ENCODE assay signal across 8 cellular contexts in genomic region chr22:41976070-41976901, GRCh38. TPM values are rescaled to one million over a fixed set of nuclear protein-coding genes. Genes with fewer than 3 reads are reported as not detected.
DNase-seq lines count a peak whose midpoint lies in the region; ATAC-seq and TF ChIP-seq lines count a peak whose summit lies in the region.

No MANE protein-coding gene starts in this region.

- DNase-seq in COLO668 (lab: John Stamatoyannopoulos, UW; ENCODE audit: unreplicated experiment), result peak; percentile 77
- peak; percentile 62 for DNase-seq in LoVo (ENCODE audit: low spot score)
- DNase-seq in activated CD8-positive, alpha-beta T cell treated with anti-CD3 and anti-CD28 coated beads, Interleukin-2, amount 10 ng/mL, durations not matched to agents 7 days and 5 days, result peak; percentile 38
- DNase-seq in natural killer cell, result peak; percentile 22
- peak; percentile 77 for DNase-seq in type B pancreatic cell (ENCODE audit: extremely low spot score, unreplicated experiment)
- no peak for DNase-seq in foreskin melanocyte

- H3K27me3 ChIP-seq in endocrine pancreas (ENCODE audit: control insufficient read depth, insufficient read depth, low read length), result no peaks in the 10 kb centered on the region

- peaks cover 5% of the 10 kb centered on the region for H3K4me1 Mint-ChIP-seq in activated CD8-positive, alpha-beta T cell treated with anti-CD3 and anti-CD28 coated beads, Interleukin-2, amount 10 ng/mL, durations not matched to agents 7 days and 5 days (ENCODE audit: low read depth)
- H3K4me1 Mint-ChIP-seq in natural killer cell, result peaks cover 6 to 10% of the 10 kb centered on the region in 2 donors
- peaks cover 4% of the 10 kb centered on the region for H3K4me1 Mint-ChIP-seq in type B pancreatic cell (ENCODE audit: unreplicated experiment)

- H3K9me3 Mint-ChIP-seq in activated CD8-positive, alpha-beta T cell treated with anti-CD3 and anti-CD28 coated beads, Interleukin-2, amount 10 ng/mL, durations not matched to agents 7 days and 5 days (ENCODE audit: insufficient read depth), result no peaks in the 10 kb centered on the region
- H3K9me3 Mint-ChIP-seq in natural killer cell (no peaks in the 10 kb centered on the region), type B pancreatic cell (no peaks in the 10 kb centered on the region)

- intact Hi-C loops in natural killer cell (cut with micrococcal nuclease), result no loop called here

- CTCF ChIA-PET in activated CD8-positive, alpha-beta T cell treated with anti-CD3 and anti-CD28 coated beads, Interleukin-2, amount 10 ng/mL, durations not matched to agents 7 days and 5 days (lab: Charles Lee), result no interaction called here

- no peak for TF ChIP-seq CTCF in natural killer cell (IDR thresholded peaks at IDR 0.05)
- no peak for TF ChIP-seq CTCF in type B pancreatic cell (conservative IDR thresholded peaks at IDR 0.05)

- peak overlapping the region; percentile 47 for H3K4me3 Mint-ChIP-seq in activated CD8-positive, alpha-beta T cell treated with anti-CD3 and anti-CD28 coated beads, Interleukin-2, amount 10 ng/mL, durations not matched to agents 7 days and 5 days
- H3K4me3 Mint-ChIP-seq in natural killer cell (peak overlapping the region; percentile 70), type B pancreatic cell (peak overlapping the region; percentile 83)

- H3K27ac Mint-ChIP-seq in activated CD8-positive, alpha-beta T cell treated with anti-CD3 and anti-CD28 coated beads, Interleukin-2, amount 10 ng/mL, durations not matched to agents 7 days and 5 days, result no peak overlapping the region
- no peak overlapping the region for H3K27ac Mint-ChIP-seq in natural killer cell
- H3K27ac Mint-ChIP-seq in type B pancreatic cell, result no peak overlapping the region

- ATAC-seq in activated CD8-positive, alpha-beta T cell treated with anti-CD3 and anti-CD28 coated beads, Interleukin-2, amount 10 ng/mL, durations not matched to agents 7 days and 5 days, result peak; percentile 74
- ATAC-seq in natural killer cell (peak in 2 of 3 donors; percentile 74), GM21528 (IDR thresholded peaks at IDR 0.05; ENCODE audit: low FRiP score, unreplicated experiment) (no peak)

- peak overlapping the region; percentile 28 for H3K4me3 ChIP-seq in endocrine pancreas (ENCODE audit: control insufficient read depth, insufficient read depth, low read length)

- POLR2A ChIA-PET in activated CD8-positive, alpha-beta T cell treated with anti-CD3 and anti-CD28 coated beads, Interleukin-2, amount 10 ng/mL, durations not matched to agents 7 days and 5 days (lab: Charles Lee), result no interaction called here

- H3K4me1 ChIP-seq in endocrine pancreas (ENCODE audit: control insufficient read depth, insufficient read depth, low read length), result no peaks in the 10 kb centered on the region

- no peak overlapping the region for H3K9ac ChIP-seq in endocrine pancreas (ENCODE audit: control insufficient read depth, insufficient read depth, low read length)

- no peaks in the 10 kb centered on the region for H3K36me3 Mint-ChIP-seq in activated CD8-positive, alpha-beta T cell treated with anti-CD3 and anti-CD28 coated beads, Interleukin-2, amount 10 ng/mL, durations not matched to agents 7 days and 5 days (ENCODE audit: low read depth)
- H3K36me3 Mint-ChIP-seq in natural killer cell (no peaks in the 10 kb centered on the region), type B pancreatic cell (no peaks in the 10 kb centered on the region)

- peaks cover 56% of the 10 kb centered on the region for H3K27me3 Mint-ChIP-seq in activated CD8-positive, alpha-beta T cell treated with anti-CD3 and anti-CD28 coated beads, Interleukin-2, amount 10 ng/mL, durations not matched to agents 7 days and 5 days (ENCODE audit: low read depth)
- H3K27me3 Mint-ChIP-seq in natural killer cell (ENCODE audit: low read depth in 2 of 2), result peaks cover 29 to 41% of the 10 kb centered on the region in 2 donors
- peaks cover 45% of the 10 kb centered on the region for H3K27me3 Mint-ChIP-seq in type B pancreatic cell

- H3K9me3 ChIP-seq in endocrine pancreas (ENCODE audit: control insufficient read depth, low read length), result no peaks in the 10 kb centered on the region

- no peaks in the 10 kb centered on the region for H3K36me3 ChIP-seq in endocrine pancreas (ENCODE audit: control insufficient read depth, insufficient read depth, low read length)

RNA-seq across cellular contexts. Expression of gene SEPTIN3, which starts 7.0 kb away (rescaled TPM):
- total RNA-seq in activated CD8-positive, alpha-beta T cell treated with anti-CD3 and anti-CD28 coated beads, Interleukin-2, amount 10 ng/mL, durations not matched to agents 7 days and 5 days, result under 1 TPM; 0.21 to 0.37 TPM
- total RNA-seq in natural killer cell, result under 1 TPM in 1 of 3 donors, not detected in 2; 0.38 TPM
- total RNA-seq in type B pancreatic cell (ENCODE audit: low replicate concordance), result 3.7 and 16.3 TPM in 2 replicates

RNA-seq across cellular contexts. Expression of gene WBP2NL, which starts 22.3 kb away (rescaled TPM):
- total RNA-seq in activated CD8-positive, alpha-beta T cell treated with anti-CD3 and anti-CD28 coated beads, Interleukin-2, amount 10 ng/mL, durations not matched to agents 7 days and 5 days, result 1 to 10 TPM; 1.1 to 1.3 TPM
- 1 to 10 TPM; 1.7 to 3.6 (median 3.0) TPM for total RNA-seq in natural killer cell
- total RNA-seq in type B pancreatic cell (ENCODE audit: low replicate concordance), result not detected in 2 replicates

RNA-seq across cellular contexts. Expression of gene CENPM, which starts 29.3 kb away (rescaled TPM):
- 10 to 100 TPM; 83.6 to 83.8 TPM for total RNA-seq in activated CD8-positive, alpha-beta T cell treated with anti-CD3 and anti-CD28 coated beads, Interleukin-2, amount 10 ng/mL, durations not matched to agents 7 days and 5 days
- total RNA-seq in natural killer cell, result 1 to 10 TPM; 4.2 to 7.1 (median 6.1) TPM
- 12.2 and 29.4 TPM in 2 replicates for total RNA-seq in type B pancreatic cell (ENCODE audit: low replicate concordance)

RNA-seq across cellular contexts. Expression of gene TNFRSF13C, which starts 49.7 kb away (rescaled TPM):
- 1 to 10 TPM; 1.2 to 1.6 TPM for total RNA-seq in activated CD8-positive, alpha-beta T cell treated with anti-CD3 and anti-CD28 coated beads, Interleukin-2, amount 10 ng/mL, durations not matched to agents 7 days and 5 days
- total RNA-seq in natural killer cell (1 to 10 TPM; 2.4 to 3.2 (median 2.7) TPM), type B pancreatic cell (ENCODE audit: low replicate concordance) (0.79 and 3.4 TPM in 2 replicates)
